Comparison of ENCODE assay signal across 1 cellular context in genomic region chr22:50576070-50576469, GRCh38.
TF ChIP-seq lines count a peak whose summit lies in the region.

No MANE protein-coding gene starts in this region.

TF ChIP-seq in H1, 55 proteins besides CTCF, POLR2A, EP300 and RAD21:
- no peak for TF ChIP-seq SP2 (IDR thresholded peaks at IDR 0.05; ENCODE audit: low read length)
- TF ChIP-seq MAX (IDR thresholded peaks at IDR 0.05): 0 out of 2 replicates have a peak, but pooled peaks have one; percentile 11
